In the genomic region with DNA sequence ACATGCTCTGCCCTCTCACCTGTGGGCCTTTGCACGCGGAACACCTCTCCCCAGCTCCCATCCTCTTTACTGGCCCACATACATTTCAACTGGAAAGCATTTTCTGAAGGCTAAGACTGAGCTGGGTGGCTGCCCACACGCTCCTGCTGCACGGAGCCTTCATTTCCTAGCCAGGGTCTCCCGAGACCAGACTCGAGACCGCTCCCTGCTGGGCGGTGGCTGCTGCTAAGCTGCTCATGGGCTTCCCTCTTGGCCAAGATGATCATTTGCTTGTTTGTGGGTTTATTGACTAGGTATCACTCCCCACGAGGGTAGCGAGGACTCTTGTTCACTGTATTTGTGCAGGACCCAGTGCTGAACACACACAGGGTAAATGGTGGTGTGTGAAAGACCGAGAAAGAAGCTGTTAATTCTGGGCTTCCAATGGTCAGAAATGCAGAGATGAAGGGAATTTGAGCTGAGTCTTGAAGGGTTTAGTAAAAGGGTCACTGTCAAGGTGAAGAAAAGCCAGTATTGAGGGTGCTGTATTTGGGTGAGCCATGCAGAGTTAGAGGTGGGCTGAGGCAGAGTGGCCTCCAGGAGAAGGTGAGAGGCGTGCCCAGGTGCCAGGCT, we compare ENCODE assay signal across 8 cellular contexts. TPM values are rescaled to one million over a fixed set of nuclear protein-coding genes. Genes with fewer than 3 reads are reported as not detected.
DNase-seq lines count a peak whose midpoint lies in the region; TF ChIP-seq lines count a peak whose summit lies in the region.

No MANE protein-coding gene starts in this region.

- peak overlapping the region; percentile 90 for H3K4me3 Mint-ChIP-seq in activated naive CD4-positive, alpha-beta T cell treated with anti-CD3 and anti-CD28 coated beads, Interleukin-2, amount 10 ng/mL, durations not matched to agents 7 days and 5 days
- H3K4me3 Mint-ChIP-seq in osteocyte (ENCODE audit: unreplicated experiment): peak overlapping the region; percentile 89

- H3K27ac ChIP-seq in HL-60 (replicated peaks): peak overlapping the region; percentile 75
- H3K27ac ChIP-seq in SJSA1: no peak overlapping the region
- peak overlapping the region; percentile 83 to 88 for H3K27ac ChIP-seq in testis

- TF ChIP-seq CTCF in HL-60 (IDR thresholded peaks at IDR 0.05; ENCODE audit: insufficient read depth, low read length) (peak; percentile 51), osteocyte (IDR thresholded peaks at IDR 0.05) (peak; percentile 64), testis (IDR thresholded peaks at IDR 0.05) (peak; percentile 12 to 66 (median 65))

- intact Hi-C loops in testis (cut with DNase I; ENCODE audit: low total_unique reads): no loop called here

- DNase-seq in NK-92 treated with Interleukin-12 subunit alpha and Interleukin-12 subunit beta, amount 100 ng/mL, for 24 hours (lab: John Stamatoyannopoulos, UW): peak; percentile 32
- no peak for DNase-seq in NK-92 (lab: John Stamatoyannopoulos, UW; ENCODE audit: unreplicated experiment)
- DNase-seq in HL-60 (ENCODE audit: low read depth in 1 of 2, low spot score in 1 of 2): peak; percentile 32 to 73
- peak in 1 of 2 experiments; percentile 82 for DNase-seq in SJSA1 (ENCODE audit: low read depth in 1 of 2, low spot score in 2 of 2)
- DNase-seq in activated naive CD4-positive, alpha-beta T cell treated with anti-CD3 and anti-CD28 coated beads, Interleukin-2, amount 10 ng/mL, durations not matched to agents 7 days and 5 days: peak; percentile 87
- DNase-seq in glomerular visceral epithelial cell (ENCODE audit: extremely low spot score): peak; percentile 64
- DNase-seq in osteocyte (ENCODE audit: extremely low spot score, unreplicated experiment): no peak
- DNase-seq in testis: peak; percentile 90

- WGBS in testis, 2 donors: 12 to 14% methylated on average over 12 of the region's 12 CpGs

- H3K27ac Mint-ChIP-seq in activated naive CD4-positive, alpha-beta T cell treated with anti-CD3 and anti-CD28 coated beads, Interleukin-2, amount 10 ng/mL, durations not matched to agents 7 days and 5 days: peak overlapping the region; percentile 87
- peak overlapping the region; percentile 86 for H3K27ac Mint-ChIP-seq in osteocyte (ENCODE audit: unreplicated experiment)

- no peaks in the 10 kb centered on the region for H3K27me3 ChIP-seq in HL-60 (ENCODE audit: insufficient read depth, poor library complexity, severe bottlenecking)
- H3K27me3 ChIP-seq in SJSA1 (replicated peaks): no peaks in the 10 kb centered on the region
- no peaks in the 10 kb centered on the region for H3K27me3 ChIP-seq in testis

- H3K4me1 ChIP-seq in SJSA1 (replicated peaks) (peaks cover 26% of the 10 kb centered on the region), testis (peaks cover 37% of the 10 kb centered on the region)

- CTCF ChIA-PET in activated naive CD4-positive, alpha-beta T cell treated with anti-CD3 and anti-CD28 coated beads, Interleukin-2, amount 10 ng/mL, durations not matched to agents 7 days and 5 days (lab: Charles Lee): interaction anchor here (0.7 to 2.1 kb wide), 14 partner anchors 9 to 358 kb away, joined by 3 to 14 read pairs (median 5); partner anchors contain the start of gene PABPN1L

- H3K27me3 Mint-ChIP-seq in activated naive CD4-positive, alpha-beta T cell treated with anti-CD3 and anti-CD28 coated beads, Interleukin-2, amount 10 ng/mL, durations not matched to agents 7 days and 5 days: no peaks in the 10 kb centered on the region
- no peaks in the 10 kb centered on the region for H3K27me3 Mint-ChIP-seq in osteocyte (ENCODE audit: unreplicated experiment)

- peak overlapping the region; percentile 62 for H3K4me3 ChIP-seq in HL-60 (replicated peaks; ENCODE audit: insufficient read depth, low read length)
- peak overlapping the region; percentile 80 for H3K4me3 ChIP-seq in SJSA1
- peak overlapping the region; percentile 84 to 92 for H3K4me3 ChIP-seq in testis

- H3K9me3 ChIP-seq in SJSA1 (replicated peaks) (no peaks in the 10 kb centered on the region), testis (no peaks in the 10 kb centered on the region)

- no peak for TF ChIP-seq POLR2A in testis (IDR thresholded peaks at IDR 0.05)

- peaks cover 16% of the 10 kb centered on the region for H3K36me3 Mint-ChIP-seq in activated naive CD4-positive, alpha-beta T cell treated with anti-CD3 and anti-CD28 coated beads, Interleukin-2, amount 10 ng/mL, durations not matched to agents 7 days and 5 days
- peaks cover 21% of the 10 kb centered on the region for H3K36me3 Mint-ChIP-seq in osteocyte (ENCODE audit: unreplicated experiment)

- peaks cover 34% of the 10 kb centered on the region for H3K4me1 Mint-ChIP-seq in activated naive CD4-positive, alpha-beta T cell treated with anti-CD3 and anti-CD28 coated beads, Interleukin-2, amount 10 ng/mL, durations not matched to agents 7 days and 5 days
- H3K4me1 Mint-ChIP-seq in osteocyte (ENCODE audit: unreplicated experiment): peaks cover 19% of the 10 kb centered on the region

- H3K9me3 Mint-ChIP-seq in activated naive CD4-positive, alpha-beta T cell treated with anti-CD3 and anti-CD28 coated beads, Interleukin-2, amount 10 ng/mL, durations not matched to agents 7 days and 5 days: no peaks in the 10 kb centered on the region
- H3K9me3 Mint-ChIP-seq in osteocyte (ENCODE audit: unreplicated experiment): no peaks in the 10 kb centered on the region

- H3K36me3 ChIP-seq in SJSA1: peaks cover 35% of the 10 kb centered on the region
- no peaks in the 10 kb centered on the region for H3K36me3 ChIP-seq in testis (ENCODE audit: low read depth, missing control alignments)

RNA-seq across cellular contexts. Expression of gene TRAPPC2L, which starts 0.9 kb away (rescaled TPM):
- total RNA-seq in SJSA1 (2014; rRNA removed; shearing (Covaris generic)): 17.3 and 27.5 TPM in 2 replicates
- total RNA-seq in osteocyte (71.7 and 74.0 TPM in 2 replicates), testis (10 to 100 TPM; 58.3 to 59.8 TPM)
- polyA plus RNA-seq in testis (ENCODE audit: insufficient read depth, low read depth, low replicate concordance): 216 TPM

RNA-seq across cellular contexts. Expression of gene GALNS, which starts 1.1 kb away (rescaled TPM):
- total RNA-seq in SJSA1 (2014; rRNA removed; shearing (Covaris generic)): 13.9 and 15.3 TPM in 2 replicates
- total RNA-seq in osteocyte (47.0 and 51.5 TPM in 2 replicates), testis (10 to 100 TPM; 65.3 to 94.4 TPM)
- 55.9 TPM for polyA plus RNA-seq in testis (ENCODE audit: insufficient read depth, low read depth, low replicate concordance)

RNA-seq across cellular contexts. Expression of gene PABPN1L, which starts 8.6 kb away (rescaled TPM):
- total RNA-seq in SJSA1 (2014; rRNA removed; shearing (Covaris generic)): not detected in 2 replicates
- total RNA-seq in osteocyte (not detected in 2 replicates), testis (under 1 TPM in 1 of 2 donors, not detected in 1; 0.93 TPM)
- 0.34 TPM for polyA plus RNA-seq in testis (ENCODE audit: insufficient read depth, low read depth, low replicate concordance)

RNA-seq across cellular contexts. Expression of gene APRT, which starts 46.1 kb away (rescaled TPM):
- total RNA-seq in SJSA1 (2014; rRNA removed; shearing (Covaris generic)): 90.6 and 138 TPM in 2 replicates
- total RNA-seq in osteocyte (77.1 and 83.9 TPM in 2 replicates), testis (10 to 100 TPM; 62.1 to 82.1 TPM)
- 86.0 TPM for polyA plus RNA-seq in testis (ENCODE audit: insufficient read depth, low read depth, low replicate concordance)

RNA-seq across cellular contexts. Expression of gene CDT1, which starts 54.2 kb away (rescaled TPM):
- 36.7 and 45.7 TPM in 2 replicates for total RNA-seq in SJSA1 (2014; rRNA removed; shearing (Covaris generic))
- total RNA-seq in osteocyte (5.6 and 6.6 TPM in 2 replicates), testis (10 to 100 TPM; 14.9 to 19.1 TPM)
- 11.9 TPM for polyA plus RNA-seq in testis (ENCODE audit: insufficient read depth, low read depth, low replicate concordance)

Comparison
In these comparisons a context has a peak if more than half of its experiments do, and no peak if none do; other contexts are left out.
1. DNase-seq: peak in NK-92 treated with Interleukin-12 subunit alpha and Interleukin-12 subunit beta, amount 100 ng/mL, for 24 hours (single experiment), HL-60 (2 of 2), activated naive CD4-positive, alpha-beta T cell treated with anti-CD3 and anti-CD28 coated beads, Interleukin-2, amount 10 ng/mL, durations not matched to agents 7 days and 5 days (single experiment), glomerular visceral epithelial cell (single experiment) and testis (single experiment); none in NK-92 (single experiment) and osteocyte (single experiment).
2. Peak in every context shown above with its lines, with median percentiles within 50 percentile points of each other: H3K4me3 ChIP-seq and CTCF ChIP-seq.